Comparison of ENCODE assay signal across 18 cellular contexts in the genomic region with DNA sequence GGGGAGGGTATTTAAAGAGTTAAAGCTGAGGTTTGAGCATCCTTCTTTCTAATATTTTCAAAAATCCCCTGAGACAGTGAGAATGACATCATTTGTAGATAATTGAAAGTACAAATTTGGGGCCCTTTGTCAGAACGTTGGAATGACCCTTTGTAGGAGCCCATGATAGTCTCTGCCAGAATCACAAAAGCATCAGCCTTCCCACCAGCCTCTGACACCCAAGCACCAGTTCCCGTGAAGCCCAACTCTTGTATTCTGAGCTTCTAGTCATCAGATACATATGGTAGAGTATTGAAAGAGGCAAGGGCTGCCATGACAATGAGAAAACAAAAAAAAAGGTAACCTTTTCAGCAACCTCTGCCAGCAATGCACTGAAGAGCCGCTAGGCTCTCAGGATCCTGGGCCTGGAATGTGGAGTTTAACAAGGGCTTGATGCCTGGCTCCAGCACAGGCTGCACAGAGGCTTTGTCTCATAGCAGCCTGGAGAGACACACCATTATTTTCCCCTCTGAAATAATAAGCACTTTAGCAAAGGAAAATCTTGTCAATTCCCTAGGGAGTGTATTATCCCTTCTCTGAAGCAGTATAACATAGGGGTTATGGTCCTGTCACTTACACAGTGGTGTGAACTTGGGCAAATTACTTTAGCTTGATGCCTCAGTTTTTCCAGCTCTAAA.
A peak's percentile ranks its signal among the peaks of the same experiment; 100 is the strongest.
DNase-seq lines count a peak whose midpoint lies in the region; ATAC-seq, FAIRE-seq and TF ChIP-seq lines count a peak whose summit lies in the region.
"Had no signal": no experiment of that assay in that cellular context is flagged by ENCODE, and none has a peak within 500 bp of the region (broad histone marks: within the 10 kb centered on the region; RNA-seq: fewer than 3 reads in every experiment).

No MANE protein-coding gene starts in this region.

- H3K79me2 ChIP-seq in astrocyte (ENCODE audit: insufficient read depth, low read length) = no peaks in the 10 kb centered on the region

- peak overlapping the region; percentile 44; the same call in 1 of the 2 replicates for H2AK5ac ChIP-seq in IMR-90 (ENCODE audit: low read depth, low read length)

- TF ChIP-seq CTCF in GM12872 (IDR thresholded peaks at IDR 0.05; ENCODE audit: insufficient read depth, low read depth, low read length) (peak; percentile 19; the same call in 1 of the 3 replicates), IMR-90 (conservative IDR thresholded peaks at IDR 0.05; ENCODE audit: low read depth, low read length) (no peak), astrocyte (IDR thresholded peaks at IDR 0.05; ENCODE audit: insufficient read depth, low read depth, low read length) (no peak)

- no peak for DNase-seq in IMR-90
- no peak for DNase-seq in astrocyte (ENCODE audit: low read depth)
- DNase-seq in activated CD8-positive, alpha-beta memory T cell treated with anti-CD3 and anti-CD28 coated beads, Interleukin-2, amount 50 U/mL, for 4 hours = no peak
- no peak for DNase-seq in COR-L47 (lab: John Stamatoyannopoulos, UW)
- no peak for DNase-seq in cerebellar cortex (ENCODE audit: low spot score)
- no peak for DNase-seq in cerebellar nuclear complex (lab: John Stamatoyannopoulos, UW)
- DNase-seq: activated CD8-positive, alpha-beta memory T cell treated with anti-CD3 and anti-CD28 coated beads for 24 hours; activated effector memory CD4-positive, alpha-beta T cell treated with anti-CD3 and anti-CD28 coated beads, Interleukin-2, amount 50 U/mL, for 16 hours; natural killer cell; NCI-H2029 treated with DMSO at 0.1 percent for 48 hours; SHP77 treated with DMSO at 0.1 percent for 48 hours had no signal

- no CpG with 5 or more reads among the region's 3 CpGs for WGBS in IMR-90 (ENCODE audit: extremely low coverage in 2 of 2, insufficient read length in 1 of 2), 2 experiments
- WGBS in mesodermal cell (ENCODE audit: insufficient coverage in 2 of 2), 2 experiments = 67 to 86% methylated on average over 1 of the region's 3 CpGs

- H3K4me2 ChIP-seq in IMR-90 (ENCODE audit: low read depth, low read length) (no peak overlapping the region), astrocyte (ENCODE audit: low read length) (no peak overlapping the region)

- H2AK9ac ChIP-seq in IMR-90 (replicated peaks; ENCODE audit: low read depth, low read length, poor library complexity) = no peak overlapping the region

- peak overlapping the region; percentile 94 for H3K27ac Mint-ChIP-seq in astrocyte (ENCODE audit: unreplicated experiment)
- H3K27ac Mint-ChIP-seq: natural killer cell; T-helper 1 cell treated with Interleukin-12 subunit alpha and Interleukin-12 subunit beta and Interleukin-4 antibody, amounts not matched to agents 30 μg/mL and 1 μg/mL, for 36 hours had no signal

- TF ChIP-seq POLR2A in IMR-90 (IDR thresholded peaks at IDR 0.05; ENCODE audit: low read depth, low read length) = no peak

- no peak overlapping the region for H3K56ac ChIP-seq in IMR-90 (ENCODE audit: extremely low read depth, insufficient read depth, low read length)

- in situ Hi-C loops in IMR-90 (cut with MboI; ENCODE audit: low sequenced_read_pairs) = no loop called here

- H3K18ac ChIP-seq in IMR-90 (ENCODE audit: low read depth, low read length) = peak overlapping the region; percentile 22; the same call in 1 of the 2 replicates

- H3K14ac ChIP-seq in IMR-90 (replicated peaks; ENCODE audit: low read depth, low read length) = no peak overlapping the region

- peak overlapping the region; percentile 0; the same call in 1 of the 2 replicates for H2BK20ac ChIP-seq in IMR-90 (ENCODE audit: low read depth, low read length)

- peaks cover 25% of the 10 kb centered on the region for H3K9me1 ChIP-seq in IMR-90 (ENCODE audit: insufficient read depth, low read length)

- FAIRE-seq in astrocyte (lab: Jason Lieb, UNC) = no peak
- FAIRE-seq: HTR-8/SVneo had no signal

- dilution Hi-C loops in IMR-90 (cut with HindIII; ENCODE audit: low sequenced_read_pairs, unreplicated experiment) = no loop called here

- intact Hi-C loops in IMR-90 (cut with micrococcal nuclease) = loop anchor here (5.0 kb wide), 1 partner anchor 960 kb away; no protein-coding TSS in a partner anchor

- no peak overlapping the region for H3K9ac ChIP-seq in IMR-90 (ENCODE audit: low read depth, low read length)
- no peak overlapping the region for H3K9ac ChIP-seq in astrocyte (ENCODE audit: low read length)

- peaks cover 0 to 26% of the 10 kb centered on the region in 2 experiments; a peak in 2 of 4 replicates for H3K79me1 ChIP-seq in IMR-90 (ENCODE audit: low read depth in 1 of 2, low read length in 2 of 2)

- no peaks in the 10 kb centered on the region for H4K20me1 ChIP-seq in IMR-90 (ENCODE audit: insufficient read depth, low read length)
- no peaks in the 10 kb centered on the region for H4K20me1 ChIP-seq in astrocyte (ENCODE audit: insufficient read depth, low read length)

- CTCF ChIA-PET in IMR-90 (lab: Yijun Ruan, JAX) = no interaction called here

- TF ChIP-seq RAD21 in IMR-90 (IDR thresholded peaks at IDR 0.05; ENCODE audit: low read length) = no peak

- POLR2A ChIA-PET in IMR-90 (lab: Charles Lee; ENCODE audit: unreplicated experiment) = no interaction called here

- H3K27ac ChIP-seq in IMR-90 (ENCODE audit: insufficient read depth, low read length) (no peak overlapping the region), astrocyte (ENCODE audit: low read depth, low read length) (no peak overlapping the region), mesodermal cell (ENCODE audit: low read depth, low read length, severe bottlenecking) (peak overlapping the region; percentile 42)
- H3K27ac ChIP-seq: coronary artery, epithelial cell of prostate, gastroesophageal sphincter had no signal

- H4K91ac ChIP-seq in IMR-90 (ENCODE audit: insufficient read depth, low read depth, low read length) = no peak overlapping the region

- H3K4me3 ChIP-seq in IMR-90 (ENCODE audit: insufficient read depth, low read depth, low read length) (no peak overlapping the region), astrocyte (ENCODE audit: insufficient read depth, low read depth, low read length) (no peak overlapping the region), mesodermal cell (ENCODE audit: extremely low read depth, insufficient read depth, low read length, poor library complexity, severe bottlenecking) (no peak overlapping the region)
- H3K4me3 ChIP-seq: coronary artery, gastroesophageal sphincter had no signal

- no TSS peak for BruUV-seq in IMR-90 (replicated peaks; lab: Mats Ljungman, UMichigan)

- H3K9me3 ChIP-seq in IMR-90 (ENCODE audit: control insufficient read depth, insufficient read depth, low read length) = no peaks in the 10 kb centered on the region
- no peaks in the 10 kb centered on the region for H3K9me3 ChIP-seq in astrocyte (ENCODE audit: insufficient read depth, low read depth, low read length)
- H3K9me3 ChIP-seq in mesodermal cell (ENCODE audit: control insufficient read depth, low read length) = no peaks in the 10 kb centered on the region
- H3K9me3 ChIP-seq: gastroesophageal sphincter had no signal

- no peak overlapping the region for H2BK5ac ChIP-seq in IMR-90 (ENCODE audit: low read depth, low read length, poor library complexity, severe bottlenecking)

- peaks cover 3% of the 10 kb centered on the region; the same call in 1 of the 2 replicates for H3K36me3 ChIP-seq in IMR-90 (ENCODE audit: control insufficient read depth, insufficient read depth, low read length)
- no peaks in the 10 kb centered on the region for H3K36me3 ChIP-seq in astrocyte (ENCODE audit: insufficient read depth, low read length)
- peaks cover 14% of the 10 kb centered on the region for H3K36me3 ChIP-seq in mesodermal cell (ENCODE audit: control insufficient read depth, insufficient read depth, low read length)
- H3K36me3 ChIP-seq: gastroesophageal sphincter had no signal

- H4K8ac ChIP-seq in IMR-90 (ENCODE audit: low read depth in 2 of 2, low read length in 2 of 2) = no peak overlapping the region; a peak in 1 of 4 replicates

- H4K5ac ChIP-seq in IMR-90 (ENCODE audit: low read depth, low read length) = 0 out of 2 replicates have a peak overlapping the region, but pooled peaks have one; percentile 14

- H3K4me1 Mint-ChIP-seq in astrocyte (ENCODE audit: low read depth, unreplicated experiment) = peaks cover 55% of the 10 kb centered on the region
- H3K4me1 Mint-ChIP-seq: natural killer cell had no signal

- peaks cover 7% of the 10 kb centered on the region for H3K36me3 Mint-ChIP-seq in astrocyte (ENCODE audit: low read depth, unreplicated experiment)
- H3K36me3 Mint-ChIP-seq: natural killer cell had no signal

- no peak overlapping the region for H2AFZ ChIP-seq in IMR-90 (replicated peaks; ENCODE audit: low read length, poor library complexity)
- no peak overlapping the region for H2AFZ ChIP-seq in astrocyte (ENCODE audit: low read depth, low read length)

- H3K4me1 ChIP-seq in IMR-90 (ENCODE audit: control insufficient read depth, insufficient read depth, low read length) (peaks cover 36% of the 10 kb centered on the region), astrocyte (ENCODE audit: insufficient read depth, low read length) (peaks cover 43% of the 10 kb centered on the region), mesodermal cell (ENCODE audit: control insufficient read depth, insufficient read depth, low read length, poor library complexity, severe bottlenecking) (peaks cover 70% of the 10 kb centered on the region)

- H3K9me3 Mint-ChIP-seq in astrocyte (ENCODE audit: unreplicated experiment) = no peaks in the 10 kb centered on the region
- H3K9me3 Mint-ChIP-seq: natural killer cell; T-helper 1 cell treated with Interleukin-12 subunit alpha and Interleukin-12 subunit beta and Interleukin-4 antibody, amounts not matched to agents 30 μg/mL and 1 μg/mL, for 36 hours had no signal

- peak overlapping the region; percentile 47; the same call in 1 of the 2 replicates for H3K4ac ChIP-seq in IMR-90 (ENCODE audit: low read depth, low read length)

- H3K27me3 Mint-ChIP-seq in astrocyte (ENCODE audit: low read depth, unreplicated experiment) = no peaks in the 10 kb centered on the region

- H3K27me3 ChIP-seq in IMR-90 (ENCODE audit: control insufficient read depth, insufficient read depth, low read length) = no peaks in the 10 kb centered on the region
- H3K27me3 ChIP-seq in astrocyte (ENCODE audit: insufficient read depth, low read length) = no peaks in the 10 kb centered on the region
- H3K27me3 ChIP-seq: gastroesophageal sphincter had no signal

- no peak for ATAC-seq in IMR-90 (ENCODE audit: low read depth)
- ATAC-seq: gastroesophageal sphincter, natural killer cell had no signal

- H3K4me3 Mint-ChIP-seq in astrocyte (ENCODE audit: unreplicated experiment) = peak overlapping the region; percentile 45
- H3K4me3 Mint-ChIP-seq: natural killer cell; T-helper 1 cell treated with Interleukin-12 subunit alpha and Interleukin-12 subunit beta and Interleukin-4 antibody, amounts not matched to agents 30 μg/mL and 1 μg/mL, for 36 hours had no signal

- H3K23ac ChIP-seq in IMR-90 (ENCODE audit: low read depth, low read length) = no peak overlapping the region

- H2BK15ac ChIP-seq in IMR-90 (ENCODE audit: low read depth, low read length) = peak overlapping the region; percentile 43; the same call in 2 of the 3 replicates

- peak overlapping the region; percentile 64 for H2BK120ac ChIP-seq in IMR-90 (ENCODE audit: low read depth, low read length)

TF ChIP-seq in IMR-90, 13 proteins besides CTCF, POLR2A, EP300 and RAD21 (continues in another document):
- TF ChIP-seq MAZ (IDR thresholded peaks at IDR 0.05; ENCODE audit: borderline replicate concordance, low read depth, low read length) (no peak), MXI1 (IDR thresholded peaks at IDR 0.05; ENCODE audit: borderline replicate concordance, low read depth, low read length) (no peak)
